Comparison of ENCODE assay signal across 12 cellular contexts in the genomic region with DNA sequence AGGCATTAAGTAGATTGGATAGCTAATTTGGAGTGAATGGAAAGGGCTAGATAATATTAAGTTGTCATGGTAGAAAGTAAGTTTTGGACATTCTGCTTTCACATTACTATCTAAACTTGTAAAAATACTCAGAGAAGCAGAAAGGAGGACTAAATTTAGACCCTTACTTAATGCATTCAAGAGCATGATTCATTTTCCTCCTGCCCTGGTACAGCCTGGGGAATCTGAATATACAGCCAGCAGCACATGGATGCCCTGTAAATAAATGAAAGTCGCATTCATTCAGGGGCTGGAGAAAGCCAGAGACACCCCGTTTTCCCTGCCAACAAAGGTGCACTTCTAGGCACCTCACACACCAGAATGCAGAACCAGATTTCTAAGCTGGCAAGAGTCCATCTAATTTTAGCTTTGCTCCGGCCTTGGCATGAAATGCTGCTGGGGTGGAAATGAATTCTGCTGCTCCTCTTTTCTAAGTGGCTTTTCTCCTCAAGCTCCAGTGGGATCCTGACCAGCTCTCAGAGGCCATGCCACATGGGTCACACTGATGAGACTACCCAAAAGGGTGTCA.
A peak's percentile ranks its signal among the peaks of the same experiment; 100 is the strongest.
DNase-seq lines count a peak whose midpoint lies in the region; ATAC-seq, FAIRE-seq and TF ChIP-seq lines count a peak whose summit lies in the region.
"Had no signal": no experiment of that assay in that cellular context is flagged by ENCODE, and none has a peak within 500 bp of the region (broad histone marks: within the 10 kb centered on the region; RNA-seq: fewer than 3 reads in every experiment).

No MANE protein-coding gene starts in this region.

- no peaks in the 10 kb centered on the region for H3K36me3 ChIP-seq in astrocyte (ENCODE audit: insufficient read depth, low read length)
- H3K36me3 ChIP-seq in heart right ventricle: no peaks in the 10 kb centered on the region
- no peaks in the 10 kb centered on the region for H3K36me3 ChIP-seq in neural progenitor cell

- H3K4me1 ChIP-seq in astrocyte (ENCODE audit: insufficient read depth, low read length) (peaks cover 46% of the 10 kb centered on the region), heart right ventricle (peaks cover 22 to 64% (median 58%) of the 10 kb centered on the region in 9 donors), neural progenitor cell (no peaks in the 10 kb centered on the region)

- H3K4me1 Mint-ChIP-seq in astrocyte (ENCODE audit: low read depth, unreplicated experiment): peaks cover 35% of the 10 kb centered on the region
- H3K4me1 Mint-ChIP-seq in neural progenitor cell: peaks cover under 1% of the 10 kb centered on the region

- H3K79me2 ChIP-seq in astrocyte (ENCODE audit: insufficient read depth, low read length) (no peaks in the 10 kb centered on the region), neural progenitor cell (ENCODE audit: low read depth) (no peaks in the 10 kb centered on the region)

- 11 to 14% methylated on average over 3 of the region's 3 CpGs for WGBS in heart right ventricle, 2 donors

- intact Hi-C loops in heart right ventricle (cut with DNase I): loop anchor here in 6 of 10 donors (5.0 to 10.0 kb wide), 6 partner anchors 95 to 175 kb away; a partner anchor contains a TSS

- H3K9me3 ChIP-seq in astrocyte (ENCODE audit: insufficient read depth, low read depth, low read length): no peaks in the 10 kb centered on the region
- no peaks in the 10 kb centered on the region for H3K9me3 ChIP-seq in heart right ventricle
- H3K9me3 ChIP-seq in neural progenitor cell (ENCODE audit: low read depth): no peaks in the 10 kb centered on the region

- H3K4me3 ChIP-seq in astrocyte (ENCODE audit: insufficient read depth, low read depth, low read length) (no peak overlapping the region), heart right ventricle (no peak overlapping the region), retinal pigment epithelial cell (ENCODE audit: low read length) (no peak overlapping the region), neural progenitor cell (no peak overlapping the region)

- peak; percentile 96 for FAIRE-seq in astrocyte (lab: Jason Lieb, UNC)

- TF ChIP-seq CTCF in astrocyte (IDR thresholded peaks at IDR 0.05; ENCODE audit: insufficient read depth, low read depth, low read length): no peak
- TF ChIP-seq CTCF in heart right ventricle (IDR thresholded peaks at IDR 0.05): no peak
- TF ChIP-seq CTCF in retinal pigment epithelial cell (conservative IDR thresholded peaks at IDR 0.05; ENCODE audit: low read depth, low read length): no peak
- no peak for TF ChIP-seq CTCF in neural progenitor cell (IDR thresholded peaks at IDR 0.05)

- ATAC-seq in heart right ventricle: peak; percentile 65 to 89 (median 80)
- ATAC-seq: WTC11 had no signal

- H3K27me3 ChIP-seq in astrocyte (ENCODE audit: insufficient read depth, low read length) (no peaks in the 10 kb centered on the region), heart right ventricle (no peaks in the 10 kb centered on the region), neural progenitor cell (no peaks in the 10 kb centered on the region)

- peak overlapping the region; percentile 66 for H3K4me2 ChIP-seq in astrocyte (ENCODE audit: low read length)
- no peak overlapping the region for H3K4me2 ChIP-seq in neural progenitor cell

- H4K20me1 ChIP-seq in astrocyte (ENCODE audit: insufficient read depth, low read length) (no peaks in the 10 kb centered on the region), neural progenitor cell (ENCODE audit: low read depth) (no peaks in the 10 kb centered on the region)

- H3K9me3 Mint-ChIP-seq in astrocyte (ENCODE audit: unreplicated experiment) (no peaks in the 10 kb centered on the region), neural progenitor cell (no peaks in the 10 kb centered on the region)
- H3K9me3 Mint-ChIP-seq: activated naive CD4-positive, alpha-beta T cell treated with anti-CD3 and anti-CD28 coated beads for 36 hours; WTC11 had no signal

- DNase-seq in Daoy (ENCODE audit: low read depth): peak; percentile 49
- DNase-seq in astrocyte (ENCODE audit: low read depth): peak; percentile 91
- peak in 1 of 2 donors; percentile 36 for DNase-seq in heart right ventricle
- peak; percentile 72 for DNase-seq in retinal pigment epithelial cell (ENCODE audit: low read depth)
- no peak for DNase-seq in NOMO-1 treated with DMSO at 0.1 percent for 48 hours (lab: John Stamatoyannopoulos, UW; ENCODE audit: unreplicated experiment)
- DNase-seq in GM19240 (ENCODE audit: insufficient read length, low spot score): no peak
- no peak for DNase-seq in neural progenitor cell (ENCODE audit: low spot score)
- no peak for DNase-seq in NCI-H1694 treated with DMSO at 0.1 percent for 48 hours (lab: John Stamatoyannopoulos, UW)
- DNase-seq: activated naive CD4-positive, alpha-beta T cell treated with anti-CD3 and anti-CD28 coated beads for 36 hours; KBM-7; NCI-H748 treated with DMSO at 0.1 percent for 48 hours had no signal

- H3K36me3 Mint-ChIP-seq in astrocyte (ENCODE audit: low read depth, unreplicated experiment) (no peaks in the 10 kb centered on the region), neural progenitor cell (peaks cover 14% of the 10 kb centered on the region)
- H3K36me3 Mint-ChIP-seq: WTC11 had no signal

- H3K27ac Mint-ChIP-seq in astrocyte (ENCODE audit: unreplicated experiment) (peak overlapping the region; percentile 55), neural progenitor cell (no peak overlapping the region)
- H3K27ac Mint-ChIP-seq: activated naive CD4-positive, alpha-beta T cell treated with anti-CD3 and anti-CD28 coated beads for 36 hours; WTC11 had no signal

- H3K9ac ChIP-seq in astrocyte (ENCODE audit: low read length) (peak overlapping the region; percentile 81), neural progenitor cell (no peak overlapping the region)

- H3K27ac ChIP-seq in astrocyte (ENCODE audit: low read depth, low read length) (peak overlapping the region; percentile 91), heart right ventricle (peak overlapping the region; percentile 69 to 91 (median 80)), neural progenitor cell (no peak overlapping the region)

- no peak overlapping the region for H3K4me3 Mint-ChIP-seq in astrocyte (ENCODE audit: unreplicated experiment)
- no peak overlapping the region for H3K4me3 Mint-ChIP-seq in neural progenitor cell
- H3K4me3 Mint-ChIP-seq: activated naive CD4-positive, alpha-beta T cell treated with anti-CD3 and anti-CD28 coated beads for 36 hours; WTC11 had no signal

- no peaks in the 10 kb centered on the region for H3K27me3 Mint-ChIP-seq in astrocyte (ENCODE audit: low read depth, unreplicated experiment)
- H3K27me3 Mint-ChIP-seq in neural progenitor cell (ENCODE audit: insufficient read depth, low read depth): no peaks in the 10 kb centered on the region

- no peaks in the 10 kb centered on the region for H3F3A ChIP-seq in neural progenitor cell (ENCODE audit: low read depth)

- H2AFZ ChIP-seq in astrocyte (ENCODE audit: low read depth, low read length) (peak overlapping the region; percentile 33), neural progenitor cell (replicated peaks) (no peak overlapping the region)

Comparison
In these comparisons a context has a peak if more than half of its experiments do, and no peak if none do; other contexts are left out.
1. DNase-seq: peak in Daoy (single experiment), astrocyte (single experiment) and retinal pigment epithelial cell (single experiment); none in NOMO-1 treated with DMSO at 0.1 percent for 48 hours (single experiment), GM19240 (single experiment), neural progenitor cell (single experiment) and NCI-H1694 treated with DMSO at 0.1 percent for 48 hours (single experiment).